In genomic region chr5:123803359-123803758, GRCh38 we compare ENCODE assay signal across 22 cellular contexts.
"Had no signal": no experiment of that assay in that cellular context is flagged by ENCODE, and none has a peak within 500 bp of the region (broad histone marks: within the 10 kb centered on the region; RNA-seq: fewer than 3 reads in every experiment).

No MANE protein-coding gene starts in this region.

- H3K36me3 Mint-ChIP-seq: activated naive CD4-positive, alpha-beta T cell treated with anti-CD3 and anti-CD28 coated beads, Interleukin-2, amount 50 U/mL, for 24 hours; natural killer cell treated with Interleukin-12 subunit alpha and Interleukin-12 subunit beta and Interleukin-15 and Interleukin-18, amount 100 ng/mL, for 72 hours had no signal

- ATAC-seq: activated CD8-positive, alpha-beta T cell treated with anti-CD3 and anti-CD28 coated beads, Interleukin-2, amount 10 ng/mL, durations not matched to agents 7 days and 5 days; left lung; natural killer cell treated with Interleukin-12 subunit alpha and Interleukin-12 subunit beta and Interleukin-15 and Interleukin-18, amount 100 ng/mL, for 72 hours had no signal

- H3K4me1 Mint-ChIP-seq: activated CD4-positive, alpha-beta T cell treated with anti-CD3 and anti-CD28 coated beads, Interleukin-2, amount 10 ng/mL, durations not matched to agents 24 days and 14 days; activated naive CD4-positive, alpha-beta T cell treated with anti-CD3 and anti-CD28 coated beads, Interleukin-2, amount 50 U/mL, for 24 hours had no signal

- H3K4me3 Mint-ChIP-seq: activated CD4-positive, alpha-beta T cell treated with anti-CD3 and anti-CD28 coated beads, Interleukin-2, amount 10 ng/mL, durations not matched to agents 24 days and 14 days; activated CD8-positive, alpha-beta T cell treated with anti-CD3 and anti-CD28 coated beads, Interleukin-2, amount 10 ng/mL, durations not matched to agents 7 days and 5 days; activated naive CD4-positive, alpha-beta T cell treated with anti-CD3 and anti-CD28 coated beads, Interleukin-2, amount 50 U/mL, for 24 hours; natural killer cell treated with Interleukin-12 subunit alpha and Interleukin-12 subunit beta and Interleukin-15 and Interleukin-18, amount 100 ng/mL, for 72 hours; T-helper 2 cell treated with Interferon-gamma antibody and Interleukin-4, amounts not matched to agents 5 μg/mL and 100 μg/mL, for 36 hours had no signal

- H3K4me1 ChIP-seq: adrenal gland, left lung had no signal

- H3K9me3 Mint-ChIP-seq: activated CD4-positive, alpha-beta T cell treated with anti-CD3 and anti-CD28 coated beads, Interleukin-2, amount 10 ng/mL, durations not matched to agents 24 days and 14 days; activated naive CD4-positive, alpha-beta T cell treated with anti-CD3 and anti-CD28 coated beads, Interleukin-2, amount 50 U/mL, for 24 hours; T-helper 2 cell treated with Interferon-gamma antibody and Interleukin-4, amounts not matched to agents 5 μg/mL and 100 μg/mL, for 36 hours had no signal

- H2AFZ ChIP-seq: hepatocyte had no signal

- H3K79me2 ChIP-seq: hepatocyte had no signal

- H3K27me3 ChIP-seq: adrenal gland, esophagus muscularis mucosa, hepatocyte, left lung, right atrium auricular region had no signal

- H3K27me3 Mint-ChIP-seq: activated CD4-positive, alpha-beta T cell treated with anti-CD3 and anti-CD28 coated beads, Interleukin-2, amount 10 ng/mL, durations not matched to agents 24 days and 14 days; activated naive CD4-positive, alpha-beta T cell treated with anti-CD3 and anti-CD28 coated beads, Interleukin-2, amount 50 U/mL, for 24 hours; natural killer cell treated with Interleukin-12 subunit alpha and Interleukin-12 subunit beta and Interleukin-15 and Interleukin-18, amount 100 ng/mL, for 72 hours had no signal

- H3K4me2 ChIP-seq: hepatocyte had no signal

- H3K27ac ChIP-seq: adrenal gland, esophagus muscularis mucosa, hepatocyte, left lung, right atrium auricular region, skin epidermis had no signal

- H3K36me3 ChIP-seq: adrenal gland, esophagus muscularis mucosa, left lung, right atrium auricular region had no signal

- DNase-seq: activated CD4-positive, alpha-beta T cell treated with anti-CD3 and anti-CD28 coated beads, Interleukin-2, amount 10 ng/mL, durations not matched to agents 24 days and 14 days; activated CD4-positive, CD25-positive, alpha-beta regulatory T cell; activated CD8-positive, alpha-beta memory T cell treated with anti-CD3 and anti-CD28 coated beads, Interleukin-2, amount 50 U/mL, for 4 hours; activated CD8-positive, alpha-beta T cell treated with anti-CD3 and anti-CD28 coated beads, Interleukin-2, amount 10 ng/mL, durations not matched to agents 7 days and 5 days; activated effector memory CD4-positive, alpha-beta T cell treated with anti-CD3 and anti-CD28 coated beads, Interleukin-2, amount 50 U/mL, for 16 hours; activated T-cell treated with anti-CD3 and anti-CD28 coated beads, Interleukin-2, amount 50 U/mL, for 48 hours; adrenal gland; caudate nucleus; kidney; left lung; occipital lobe; stimulated activated CD4-positive, alpha-beta T cell treated with anti-CD3 and anti-CD28 coated beads, Interleukin-15, amount 100 ng/mL, for 24 hours; stimulated activated CD4-positive, alpha-beta T cell treated with anti-CD3 and anti-CD28 coated beads, Interleukin-4, amount 100 ng/mL, for 1 hour; stimulated activated naive CD4-positive, alpha-beta T cell; trophoblast cell had no signal

- H3K4me3 ChIP-seq: adrenal gland, esophagus muscularis mucosa, hepatocyte, left lung, right atrium auricular region, skin epidermis had no signal

- H3K27ac Mint-ChIP-seq: activated CD4-positive, alpha-beta T cell treated with anti-CD3 and anti-CD28 coated beads, Interleukin-2, amount 10 ng/mL, durations not matched to agents 24 days and 14 days; activated CD8-positive, alpha-beta T cell treated with anti-CD3 and anti-CD28 coated beads, Interleukin-2, amount 10 ng/mL, durations not matched to agents 7 days and 5 days; activated naive CD4-positive, alpha-beta T cell treated with anti-CD3 and anti-CD28 coated beads, Interleukin-2, amount 50 U/mL, for 24 hours; natural killer cell treated with Interleukin-12 subunit alpha and Interleukin-12 subunit beta and Interleukin-15 and Interleukin-18, amount 100 ng/mL, for 72 hours; T-helper 2 cell treated with Interferon-gamma antibody and Interleukin-4, amounts not matched to agents 5 μg/mL and 100 μg/mL, for 36 hours had no signal

- H3K9me3 ChIP-seq: adrenal gland, esophagus muscularis mucosa, left lung, right atrium auricular region had no signal
